Comparison of ENCODE assay signal across 13 cellular contexts in the genomic region with DNA sequence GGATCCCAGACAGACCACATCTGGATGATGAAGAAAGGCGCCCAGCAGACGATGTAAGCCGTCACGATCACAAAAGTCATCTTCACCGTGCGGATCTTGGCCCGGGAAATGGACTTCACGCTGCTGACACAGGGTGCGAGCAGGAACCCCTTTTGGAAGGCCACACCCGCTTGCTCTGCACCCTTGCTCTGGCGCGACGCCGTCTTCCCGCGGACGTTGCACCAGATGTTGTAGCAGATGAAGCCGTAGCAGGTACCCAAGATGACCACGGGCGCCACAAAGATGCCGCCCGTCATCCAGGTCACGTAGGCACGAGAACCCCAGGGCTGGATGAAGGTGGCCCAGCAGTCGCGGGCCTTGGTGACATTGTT. TPM values are rescaled to one million over a fixed set of nuclear protein-coding genes. Genes with fewer than 3 reads are reported as not detected.
DNase-seq lines count a peak whose midpoint lies in the region; ATAC-seq and TF ChIP-seq lines count a peak whose summit lies in the region.
"Had no signal": no experiment of that assay in that cellular context is flagged by ENCODE, and none has a peak within 500 bp of the region (broad histone marks: within the 10 kb centered on the region; RNA-seq: fewer than 3 reads in every experiment).

No MANE protein-coding gene starts in this region.

- H3K27ac ChIP-seq in GM23338 (ENCODE audit: low read depth) (no peak overlapping the region), adrenal gland (peak overlapping the region in 2 of 5 donors; percentile 62 to 64), iPS-20b (ENCODE audit: low read length) (no peak overlapping the region), sigmoid colon (peak overlapping the region in 1 of 4 donors; percentile 39)
- H3K27ac ChIP-seq: BLaER1 treated with 17β-estradiol and CSF1 and Interleukin-3, amounts not matched to agents 10 nM and 100 nM; Peyer's patch had no signal

- H3K36me3 ChIP-seq in GM23338 (ENCODE audit: insufficient read depth): no peaks in the 10 kb centered on the region
- no peaks in the 10 kb centered on the region for H3K36me3 ChIP-seq in adrenal gland (replicated peaks in 1 of 2)
- no peaks in the 10 kb centered on the region for H3K36me3 ChIP-seq in iPS-20b (ENCODE audit: insufficient read depth, low read depth, low read length)
- no peaks in the 10 kb centered on the region for H3K36me3 ChIP-seq in sigmoid colon
- H3K36me3 ChIP-seq: BLaER1 treated with 17β-estradiol and CSF1 and Interleukin-3, amounts not matched to agents 10 nM and 100 nM; Peyer's patch had no signal

- H3K79me2 ChIP-seq in GM23338 (replicated peaks; ENCODE audit: insufficient read depth): no peaks in the 10 kb centered on the region

- H3K9me3 Mint-ChIP-seq in GM23338: peaks cover 15% of the 10 kb centered on the region
- H3K9me3 Mint-ChIP-seq: activated T-cell treated with anti-CD3 and anti-CD28 coated beads, Interleukin-2, amount 50 U/mL, for 4 hours had no signal

- DNase-seq in GM23338 (ENCODE audit: low spot score) (no peak), adrenal gland (peak in 6 of 7 donors; percentile 12 to 37 (median 22)), sigmoid colon (no peak), GOT3 (lab: John Stamatoyannopoulos, UW) (no peak)
- DNase-seq: activated T-cell treated with anti-CD3 and anti-CD28 coated beads, Interleukin-2, amount 50 U/mL, for 4 hours; HCEC 1CT had no signal

- H3K4me3 ChIP-seq in GM23338 (peak overlapping the region; percentile 78), adrenal gland (peak overlapping the region in 3 of 4 donors; percentile 34 to 60 (median 44)), iPS-20b (ENCODE audit: low read length) (peak overlapping the region; percentile 83), sigmoid colon (peak overlapping the region; percentile 4 to 41 (median 36))
- H3K4me3 ChIP-seq: BLaER1 treated with 17β-estradiol and CSF1 and Interleukin-3, amounts not matched to agents 10 nM and 100 nM had no signal

- H4K20me1 ChIP-seq in GM23338 (replicated peaks; ENCODE audit: insufficient read depth): peaks cover 6% of the 10 kb centered on the region; the same call in 1 of the 2 replicates
- H4K20me1 ChIP-seq: BLaER1 treated with 17β-estradiol and CSF1 and Interleukin-3, amounts not matched to agents 10 nM and 100 nM had no signal

- TF ChIP-seq EP300 in sigmoid colon (IDR thresholded peaks at IDR 0.05): no peak

- intact Hi-C loops in adrenal gland (cut with DNase I): loop anchor here in 1 of 2 donors (5.0 kb wide), 2 partner anchors 48 to 127 kb away; no protein-coding TSS in a partner anchor
- intact Hi-C loops in sigmoid colon (cut with DNase I): no loop called here

- H3K27me3 ChIP-seq in GM23338 (ENCODE audit: insufficient read depth) (peaks cover 68% of the 10 kb centered on the region), adrenal gland (peaks cover 4% of the 10 kb centered on the region), iPS-20b (ENCODE audit: insufficient read depth, low read length) (peaks cover 72% of the 10 kb centered on the region), sigmoid colon (peaks cover 20 to 72% (median 29%) of the 10 kb centered on the region in 3 donors)
- H3K27me3 ChIP-seq: BLaER1 treated with 17β-estradiol and CSF1 and Interleukin-3, amounts not matched to agents 10 nM and 100 nM had no signal

- 13 to 40% (median 23%) methylated on average over 6 to 26 of the region's 26 CpGs for WGBS in adrenal gland, 4 donors
- 9 to 22% methylated on average over 26 of the region's 26 CpGs for WGBS in sigmoid colon, 2 donors

- H3K4me2 ChIP-seq in GM23338: peak overlapping the region; percentile 97
- H3K4me2 ChIP-seq: BLaER1 treated with 17β-estradiol and CSF1 and Interleukin-3, amounts not matched to agents 10 nM and 100 nM had no signal

- H3K4me1 Mint-ChIP-seq in GM23338: peaks cover 15% of the 10 kb centered on the region

- no peak overlapping the region for H3K9ac ChIP-seq in iPS-20b (ENCODE audit: low read depth, low read length)
- H3K9ac ChIP-seq: BLaER1 treated with 17β-estradiol and CSF1 and Interleukin-3, amounts not matched to agents 10 nM and 100 nM had no signal

- no peaks in the 10 kb centered on the region for H3K9me3 ChIP-seq in adrenal gland (replicated peaks in 1 of 3)
- H3K9me3 ChIP-seq in iPS-20b (ENCODE audit: insufficient read depth, low read depth, low read length): peaks cover 4% of the 10 kb centered on the region; the same call in 1 of the 2 replicates
- no peaks in the 10 kb centered on the region for H3K9me3 ChIP-seq in sigmoid colon
- H3K9me3 ChIP-seq: Peyer's patch had no signal

- peak overlapping the region; percentile 99 for H2AFZ ChIP-seq in GM23338

- peak overlapping the region; percentile 84 for H3K4me3 Mint-ChIP-seq in GM23338
- H3K4me3 Mint-ChIP-seq: activated T-cell treated with anti-CD3 and anti-CD28 coated beads, Interleukin-2, amount 50 U/mL, for 4 hours; stimulated activated effector memory CD8-positive, alpha-beta T cell treated with anti-CD3 and anti-CD28 coated beads, Interleukin-12 subunit alpha, Interleukin-12 subunit beta, amount 100 ng/mL, for 72 hours had no signal

- 0 out of 2 replicates have a peak, but pooled peaks cover 7% of the 10 kb centered on the region for H3F3A ChIP-seq in GM23338 (replicated peaks; ENCODE audit: low read depth)

- H3K27me3 Mint-ChIP-seq in GM23338 (ENCODE audit: insufficient read depth, low read depth, poor library complexity): peaks cover 40% of the 10 kb centered on the region

- peaks cover 11% of the 10 kb centered on the region; the same call in 2 of the 3 replicates for H3K36me3 Mint-ChIP-seq in GM23338 (ENCODE audit: low read depth)
- H3K36me3 Mint-ChIP-seq: stimulated activated effector memory CD8-positive, alpha-beta T cell treated with anti-CD3 and anti-CD28 coated beads, Interleukin-12 subunit alpha, Interleukin-12 subunit beta, amount 100 ng/mL, for 72 hours had no signal

- H3K27ac Mint-ChIP-seq in GM23338: no peak overlapping the region
- H3K27ac Mint-ChIP-seq: stimulated activated effector memory CD8-positive, alpha-beta T cell treated with anti-CD3 and anti-CD28 coated beads, Interleukin-12 subunit alpha, Interleukin-12 subunit beta, amount 100 ng/mL, for 72 hours had no signal

- TF ChIP-seq CTCF in GM23338 (conservative IDR thresholded peaks at IDR 0.05; ENCODE audit: low read depth in 2 of 2): no peak
- no peak for TF ChIP-seq CTCF in adrenal gland (IDR thresholded peaks at IDR 0.05)
- no peak for TF ChIP-seq CTCF in sigmoid colon (IDR thresholded peaks at IDR 0.05)

- TF ChIP-seq POLR2A in adrenal gland (IDR thresholded peaks at IDR 0.05) (no peak), sigmoid colon (IDR thresholded peaks at IDR 0.05) (no peak)

- ATAC-seq in GM23338: peak; percentile 3; the same call in 2 of the 3 replicates
- no peak for ATAC-seq in HG02840 (IDR thresholded peaks at IDR 0.05; ENCODE audit: low FRiP score, unreplicated experiment)
- no peak for ATAC-seq in GM19035 (IDR thresholded peaks at IDR 0.05; ENCODE audit: unreplicated experiment)
- no peak for ATAC-seq in GM19328 (IDR thresholded peaks at IDR 0.05; ENCODE audit: unreplicated experiment)
- ATAC-seq: stimulated activated effector memory CD8-positive, alpha-beta T cell treated with anti-CD3 and anti-CD28 coated beads, Interleukin-12 subunit alpha, Interleukin-12 subunit beta, amount 100 ng/mL, for 72 hours had no signal

- 0 out of 2 replicates have a peak, but pooled peaks cover 4% of the 10 kb centered on the region for H3K9me2 ChIP-seq in GM23338 (ENCODE audit: insufficient read depth)

- H3K4me1 ChIP-seq in GM23338 (ENCODE audit: insufficient read depth): 0 out of 2 replicates have a peak, but pooled peaks cover 5% of the 10 kb centered on the region
- H3K4me1 ChIP-seq in adrenal gland (replicated peaks in 1 of 2): peaks cover 7 to 18% of the 10 kb centered on the region in 2 donors
- H3K4me1 ChIP-seq in iPS-20b (ENCODE audit: insufficient read depth, low read length): no peaks in the 10 kb centered on the region
- peaks cover 0 to 28% (median 22%) of the 10 kb centered on the region in 4 donors for H3K4me1 ChIP-seq in sigmoid colon
- H3K4me1 ChIP-seq: BLaER1 treated with 17β-estradiol and CSF1 and Interleukin-3, amounts not matched to agents 10 nM and 100 nM had no signal

TF ChIP-seq in GM23338, 12 proteins besides CTCF, POLR2A, EP300 and RAD21 (continues in another document):
- TF ChIP-seq ZNF331 (CRISPR knock-in tag; IDR thresholded peaks at IDR 0.05; ENCODE audit: low read depth) (no peak), EZH2 (IDR thresholded peaks at IDR 0.05; ENCODE audit: low read depth, unreplicated experiment) (peak; percentile 39)

RNA-seq across cellular contexts. Expression of a gene that starts 1.1 kb away (rescaled TPM):
- total RNA-seq in GM23338 (2014; rRNA removed; shearing (Covaris generic)): 0.08 and 0.24 TPM in 2 replicates
- 0.03 TPM in 1 of 2 replicates, not detected in the other for polyA plus RNA-seq in GM23338 (2016; fragmentation: Nextera tagmentation; extraction: Ambion mirVana)
- 100 to 1,000 TPM in 7 of 8 donors, 10 to 100 TPM in 1; 30.2 to 273 (median 162) TPM for total RNA-seq in adrenal gland
- polyA plus RNA-seq in adrenal gland: 10 to 100 TPM in 1 of 3 donors, 1 to 10 TPM in 2; 1.9 to 44.4 (median 6.5) TPM
- total RNA-seq in sigmoid colon: 1 to 10 TPM; 2.9 to 6.6 (median 3.6) TPM
- polyA plus RNA-seq in sigmoid colon: 1 to 10 TPM in 1 of 3 donors, under 1 TPM in 1, not detected in 1; 0.23 to 1.0 TPM

Comparison
In these comparisons a context has a peak if more than half of its experiments do, and no peak if none do; other contexts are left out.
1. DNase-seq: peak in adrenal gland (6 of 7); none in GM23338 (single experiment), sigmoid colon (single experiment) and GOT3 (single experiment).
2. RNA of a gene that starts 1.1 kb away (total RNA-seq): 30.2 to 273 TPM in adrenal gland; 2.9 to 6.6 TPM in sigmoid colon and 0.08 to 0.24 TPM in GM23338; every median in the first group is over 4 times any median in the second.
3. Peak in every context shown above with its lines, with median percentiles within 50 percentile points of each other: H3K4me3 ChIP-seq.